In the genomic region with DNA sequence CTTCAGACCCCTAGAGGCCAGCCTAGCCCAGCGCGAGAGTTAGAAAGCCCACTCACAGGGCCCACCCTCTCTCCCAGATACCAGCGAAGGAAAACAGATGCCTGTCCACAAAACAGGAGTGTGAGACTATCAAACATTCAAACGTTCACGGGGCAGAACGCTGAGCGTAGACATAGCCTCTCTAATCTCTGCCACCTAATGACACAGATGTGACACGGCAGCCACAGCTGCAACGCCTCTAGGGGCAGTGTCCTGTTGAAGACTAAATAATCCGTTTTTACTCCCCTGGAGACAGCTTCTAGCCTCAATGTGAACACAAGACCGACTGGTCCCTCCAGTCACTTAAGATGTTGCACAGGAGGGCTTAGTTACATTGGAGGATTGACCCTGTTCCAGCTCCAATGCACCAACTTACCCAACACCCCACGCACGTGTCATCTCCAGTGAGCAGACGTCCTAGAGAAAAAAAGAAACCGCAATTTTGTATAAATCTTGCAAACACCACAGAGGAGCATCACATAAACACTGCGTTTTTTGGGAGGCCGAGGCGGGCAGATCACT, we compare ENCODE assay signal across 6 cellular contexts. TPM values are rescaled to one million over a fixed set of nuclear protein-coding genes. Genes with fewer than 3 reads are reported as not detected.
DNase-seq lines count a peak whose midpoint lies in the region; ATAC-seq and TF ChIP-seq lines count a peak whose summit lies in the region.

No MANE protein-coding gene starts in this region.

- ATAC-seq in gastrocnemius medialis = no peak

- TF ChIP-seq POLR2A in gastrocnemius medialis (IDR thresholded peaks at IDR 0.05) = no peak

- peaks cover 31% of the 10 kb centered on the region in 2 donors for H3K4me1 ChIP-seq in gastrocnemius medialis

- in situ Hi-C loops in gastrocnemius medialis (cut with MboI; ENCODE audit: low sequenced_read_pairs in 4 of 4) = no loop called here

- H3K27ac ChIP-seq in gastrocnemius medialis = peak overlapping the region; percentile 62 to 87 (median 80)

- intact Hi-C loops in gastrocnemius medialis (cut with DNase I; ENCODE audit: low total_unique reads) = no loop called here

- no peaks in the 10 kb centered on the region for H3K9me3 ChIP-seq in gastrocnemius medialis

- no peaks in the 10 kb centered on the region for H3K27me3 ChIP-seq in gastrocnemius medialis

- DNase-seq in EH (ENCODE audit: low read depth) (peak; percentile 59), RPMI7951 (ENCODE audit: low read depth) (peak; percentile 50), gastrocnemius medialis (no peak), NCI-H774 (lab: John Stamatoyannopoulos, UW) (no peak), dedifferentiated amniotic fluid mesenchymal stem cell (ENCODE audit: extremely low spot score) (no peak)
- peak; percentile 36 for DNase-seq in effector CD4-positive, alpha-beta T cell

- peaks cover 0 to 51% of the 10 kb centered on the region in 2 donors for H3K36me3 ChIP-seq in gastrocnemius medialis

- H3K4me3 ChIP-seq in gastrocnemius medialis = peak overlapping the region; percentile 65 to 90 (median 76)

- peak in 4 of 5 experiments; percentile 21 to 37 (median 28) for TF ChIP-seq CTCF in gastrocnemius medialis (IDR thresholded peaks at IDR 0.05 in 4 of 5, conservative IDR thresholded peaks at IDR 0.05 in 1 of 5)

RNA-seq across cellular contexts. Expression of a gene that starts 14.3 kb away (rescaled TPM):
- not detected in 2 replicates for total RNA-seq in RPMI7951 (2014; rRNA removed; shearing (Covaris generic))
- 1 to 10 TPM; 1.8 to 4.6 (median 3.8) TPM for total RNA-seq in gastrocnemius medialis

RNA-seq across cellular contexts. Expression of a gene that starts 16.0 kb away (rescaled TPM):
- total RNA-seq in RPMI7951 (2014; rRNA removed; shearing (Covaris generic)) = 0.10 TPM in 1 of 2 replicates, not detected in the other
- 1 to 10 TPM in 3 of 4 donors, under 1 TPM in 1; 0.61 to 4.7 (median 1.6) TPM for total RNA-seq in gastrocnemius medialis

RNA-seq across cellular contexts. Expression of a gene that starts 21.6 kb away (rescaled TPM):
- total RNA-seq in RPMI7951 (2014; rRNA removed; shearing (Covaris generic)) = not detected in 2 replicates
- 10 to 100 TPM in 1 of 4 donors, 1 to 10 TPM in 3; 2.1 to 11.7 (median 3.7) TPM for total RNA-seq in gastrocnemius medialis

RNA-seq across cellular contexts. Expression of a gene that starts 31.3 kb away (rescaled TPM):
- not detected in 2 replicates for total RNA-seq in RPMI7951 (2014; rRNA removed; shearing (Covaris generic))
- total RNA-seq in gastrocnemius medialis = not detected

RNA-seq across cellular contexts. Expression of a gene that starts 37.6 kb away (rescaled TPM):
- total RNA-seq in RPMI7951 (2014; rRNA removed; shearing (Covaris generic)) = not detected in 2 replicates
- not detected for total RNA-seq in gastrocnemius medialis

Comparison
In these comparisons a context has a peak if more than half of its experiments do, and no peak if none do; other contexts are left out.
1. DNase-seq: peak in EH (single experiment), RPMI7951 (single experiment) and effector CD4-positive, alpha-beta T cell (single experiment); none in gastrocnemius medialis (0 of 2), NCI-H774 (single experiment) and dedifferentiated amniotic fluid mesenchymal stem cell (single experiment).